In genomic region chr3:50246517-50246954, GRCh38 we compare ENCODE assay signal across 8 cellular contexts. TPM values are rescaled to one million over a fixed set of nuclear protein-coding genes. Genes with fewer than 3 reads are reported as not detected.
DNase-seq lines count a peak whose midpoint lies in the region; ATAC-seq and TF ChIP-seq lines count a peak whose summit lies in the region.

No MANE protein-coding gene starts in this region.

- peak overlapping the region; percentile 72 for H3K27ac ChIP-seq in IMR-90 (ENCODE audit: insufficient read depth, low read length)
- H3K27ac ChIP-seq in cingulate gyrus (ENCODE audit: low read depth, low read length) = peak overlapping the region; percentile 82

- H3K36me3 ChIP-seq in IMR-90 (ENCODE audit: control insufficient read depth, insufficient read depth, low read length) = peaks cover 22% of the 10 kb centered on the region

- peak overlapping the region; percentile 13 for H3K9ac ChIP-seq in IMR-90 (ENCODE audit: low read depth, low read length)

- H3K79me1 ChIP-seq in IMR-90 (ENCODE audit: low read depth in 1 of 2, low read length in 2 of 2) = peaks cover 9 to 89% of the 10 kb centered on the region in 2 experiments

- peak overlapping the region; percentile 81 for H2BK5ac ChIP-seq in IMR-90 (ENCODE audit: low read depth, low read length, poor library complexity, severe bottlenecking)

- POLR2A ChIA-PET in IMR-90 (lab: Charles Lee; ENCODE audit: unreplicated experiment) = interaction anchor here (0.6 to 1.0 kb wide), 2 partner anchors 11 to 65 kb away, joined by 3 to 6 read pairs; partner anchors contain the start of gene GNAI2

- peak overlapping the region; percentile 89 for H3K4ac ChIP-seq in IMR-90 (ENCODE audit: low read depth, low read length)

- no peak for TF ChIP-seq POLR2A in IMR-90 (IDR thresholded peaks at IDR 0.05; ENCODE audit: low read depth, low read length)

- peak overlapping the region; percentile 1; the same call in 1 of the 2 replicates for H3K56ac ChIP-seq in IMR-90 (ENCODE audit: extremely low read depth, insufficient read depth, low read length)

- H3K4me1 ChIP-seq in IMR-90 (ENCODE audit: control insufficient read depth, insufficient read depth, low read length) = peaks cover 66% of the 10 kb centered on the region
- peaks cover 98% of the 10 kb centered on the region for H3K4me1 ChIP-seq in mononuclear cell (ENCODE audit: insufficient read depth, low read length)

- in situ Hi-C loops in IMR-90 (cut with MboI; ENCODE audit: low sequenced_read_pairs) = no loop called here

- 50% methylated on average over 2 of the region's 10 CpGs; no CpG with 5 or more reads in 1 of the 2 experiments for WGBS in IMR-90 (ENCODE audit: extremely low coverage in 2 of 2, insufficient read length in 1 of 2), 2 experiments

- H3K4me2 ChIP-seq in IMR-90 (ENCODE audit: low read depth, low read length) = peak overlapping the region; percentile 53

- H3K4me3 ChIP-seq in IMR-90 (ENCODE audit: insufficient read depth, low read depth, low read length) (no peak overlapping the region), mononuclear cell (ENCODE audit: low read length) (peak overlapping the region; percentile 23)

- TF ChIP-seq RAD21 in IMR-90 (IDR thresholded peaks at IDR 0.05; ENCODE audit: low read length) = no peak

- H2AK9ac ChIP-seq in IMR-90 (replicated peaks; ENCODE audit: low read depth, low read length, poor library complexity) = peak overlapping the region; percentile 98

- ATAC-seq in GM19468 (IDR thresholded peaks at IDR 0.05; ENCODE audit: extremely low read depth, unreplicated experiment) = peak; percentile 18
- ATAC-seq in IMR-90 (ENCODE audit: low read depth) = peak; percentile 55

- peak overlapping the region; percentile 13; the same call in 1 of the 2 replicates for H2BK120ac ChIP-seq in IMR-90 (ENCODE audit: low read depth, low read length)

- DNase-seq in AG08395 (ENCODE audit: low spot score) = peak; percentile 80
- peak; percentile 92 for DNase-seq in IMR-90
- DNase-seq in activated CD4-positive, CD25-positive, alpha-beta regulatory T cell treated with anti-CD3 and anti-CD28 coated beads, Interleukin-2, amount 50 U/mL, for 72 hours = peak; percentile 74
- DNase-seq in stimulated activated CD8-positive, alpha-beta memory T cell treated with anti-CD3 and anti-CD28 coated beads, Interleukin-7, amount 100 ng/mL, for 24 hours (ENCODE audit: low read depth) = peak; percentile 67
- no peak for DNase-seq in NCI-H2171 (lab: John Stamatoyannopoulos, UW)

- H4K20me1 ChIP-seq in IMR-90 (ENCODE audit: insufficient read depth, low read length) = peaks cover 86% of the 10 kb centered on the region

- peak overlapping the region; percentile 56 for H4K5ac ChIP-seq in IMR-90 (ENCODE audit: low read depth, low read length)

- peak overlapping the region; percentile 57; the same call in 1 of the 2 replicates for H3K23ac ChIP-seq in IMR-90 (ENCODE audit: low read depth, low read length)

- peak overlapping the region; percentile 97 for H2AK5ac ChIP-seq in IMR-90 (ENCODE audit: low read depth, low read length)

- H3K9me3 ChIP-seq in IMR-90 (ENCODE audit: control insufficient read depth, insufficient read depth, low read length) (no peaks in the 10 kb centered on the region), mononuclear cell (ENCODE audit: low read depth, low read length) (no peaks in the 10 kb centered on the region)

- H2BK15ac ChIP-seq in IMR-90 (ENCODE audit: low read depth, low read length) = peak overlapping the region; percentile 14; the same call in 1 of the 3 replicates

- H3K18ac ChIP-seq in IMR-90 (ENCODE audit: low read depth, low read length) = no peak overlapping the region

- intact Hi-C loops in IMR-90 (cut with micrococcal nuclease) = loop anchor here (1.0 kb wide), 1 partner anchor 19 kb away; no protein-coding TSS in a partner anchor

- dilution Hi-C loops in IMR-90 (cut with HindIII; ENCODE audit: low sequenced_read_pairs, unreplicated experiment) = no loop called here

- H3K14ac ChIP-seq in IMR-90 (replicated peaks; ENCODE audit: low read depth, low read length) = peak overlapping the region; percentile 74

- H3K27me3 ChIP-seq in IMR-90 (ENCODE audit: control insufficient read depth, insufficient read depth, low read length) = no peaks in the 10 kb centered on the region
- H3K27me3 ChIP-seq in mononuclear cell (ENCODE audit: insufficient read depth, low read length) = no peaks in the 10 kb centered on the region

- peaks cover 15% of the 10 kb centered on the region for H3K9me1 ChIP-seq in IMR-90 (ENCODE audit: insufficient read depth, low read length)

- BruUV-seq in IMR-90 (replicated peaks; lab: Mats Ljungman, UMichigan) = no TSS peak

- peak overlapping the region; percentile 86 for H2AFZ ChIP-seq in IMR-90 (replicated peaks; ENCODE audit: low read length, poor library complexity)

- peak overlapping the region; percentile 76 for H4K91ac ChIP-seq in IMR-90 (ENCODE audit: insufficient read depth, low read depth, low read length)

- no peak for TF ChIP-seq CTCF in IMR-90 (conservative IDR thresholded peaks at IDR 0.05; ENCODE audit: low read depth, low read length)

- H4K8ac ChIP-seq in IMR-90 (ENCODE audit: low read depth in 2 of 2, low read length in 2 of 2) = peak overlapping the region; percentile 70 to 98

- CTCF ChIA-PET in IMR-90 (lab: Yijun Ruan, JAX) = interaction anchor here (0.6 to 1.1 kb wide), 10 partner anchors 9 to 135 kb away, joined by 3 to 8 read pairs (median 5); partner anchors contain the start of genes GNAI2 and SEMA3B

- no peak overlapping the region for H2BK20ac ChIP-seq in IMR-90 (ENCODE audit: low read depth, low read length)

TF ChIP-seq in IMR-90, 13 proteins besides CTCF, POLR2A, EP300 and RAD21:
- TF ChIP-seq ELK1 (IDR thresholded peaks at IDR 0.05; ENCODE audit: borderline replicate concordance, low read depth, low read length) = no peak
- TF ChIP-seq NFE2L2 (IDR thresholded peaks at IDR 0.05; ENCODE audit: low read depth, low read length) = no peak
- TF ChIP-seq MAFK (IDR thresholded peaks at IDR 0.05; ENCODE audit: low read depth, low read length) = peak; percentile 59
- TF ChIP-seq MAZ (IDR thresholded peaks at IDR 0.05; ENCODE audit: borderline replicate concordance, low read depth, low read length) = no peak
- no peak for TF ChIP-seq RCOR1 (IDR thresholded peaks at IDR 0.05; ENCODE audit: insufficient replicate concordance, low read length)
- peak; percentile 65 for TF ChIP-seq MXI1 (IDR thresholded peaks at IDR 0.05; ENCODE audit: borderline replicate concordance, low read depth, low read length)
- TF ChIP-seq RFX5 (IDR thresholded peaks at IDR 0.05; ENCODE audit: low read depth, low read length) = no peak
- TF ChIP-seq USF2 (IDR thresholded peaks at IDR 0.05; ENCODE audit: low read depth, low read length) = peak; percentile 63

RNA-seq across cellular contexts. Expression of gene GNAI2, which starts 10.5 kb away (rescaled TPM):
- total RNA-seq in IMR-90 (2012; rRNA removed) (816 and 867 TPM in 2 replicates), mononuclear cell (243 TPM)
- 1,079 and 1,150 TPM in 2 replicates for polyA plus RNA-seq in IMR-90 (2012; rRNA removed)
- polyA plus RNA-seq in IMR-90 (2012; cell fraction: cytosol; rRNA removed) = 411 and 787 TPM in 2 replicates
- polyA plus RNA-seq in IMR-90 (2012; cell fraction: nucleus; rRNA removed; ENCODE audit: low replicate concordance) = 281 and 349 TPM in 2 replicates

RNA-seq across cellular contexts. Expression of gene SEMA3B, which starts 22.4 kb away (rescaled TPM):
- total RNA-seq in IMR-90 (2012; rRNA removed) (3.9 and 4.3 TPM in 2 replicates), mononuclear cell (0.42 TPM)
- 29.3 and 34.3 TPM in 2 replicates for polyA plus RNA-seq in IMR-90 (2012; rRNA removed)
- polyA plus RNA-seq in IMR-90 (2012; cell fraction: cytosol; rRNA removed) = 22.0 and 34.4 TPM in 2 replicates
- 153 and 393 TPM in 2 replicates for polyA plus RNA-seq in IMR-90 (2012; cell fraction: nucleus; rRNA removed; ENCODE audit: low replicate concordance)

RNA-seq across cellular contexts. Expression of gene LSMEM2, which starts 32.4 kb away (rescaled TPM):
- under 0.01 TPM in 2 replicates for total RNA-seq in IMR-90 (2012; rRNA removed)
- polyA plus RNA-seq in IMR-90 (2012; rRNA removed) = not detected in 2 replicates
- not detected in 2 replicates for polyA plus RNA-seq in IMR-90 (2012; cell fraction: cytosol; rRNA removed)
- 0.37 and 0.52 TPM in 2 replicates for polyA plus RNA-seq in IMR-90 (2012; cell fraction: nucleus; rRNA removed; ENCODE audit: low replicate concordance)
- not detected for total RNA-seq in mononuclear cell

RNA-seq across cellular contexts. Expression of gene SLC38A3, which starts 41.5 kb away (rescaled TPM):
- total RNA-seq in IMR-90 (2012; rRNA removed) (0.36 TPM in 1 of 2 replicates, not detected in the other), mononuclear cell (not detected)
- 0.12 and 0.36 TPM in 2 replicates for polyA plus RNA-seq in IMR-90 (2012; rRNA removed)
- polyA plus RNA-seq in IMR-90 (2012; cell fraction: cytosol; rRNA removed) = 0.04 and 0.15 TPM in 2 replicates
- polyA plus RNA-seq in IMR-90 (2012; cell fraction: nucleus; rRNA removed; ENCODE audit: low replicate concordance) = 0.37 and 0.78 TPM in 2 replicates

RNA-seq across cellular contexts. Expression of gene IFRD2, which starts 45.7 kb away (rescaled TPM):
- total RNA-seq in IMR-90 (2012; rRNA removed) (48.6 and 52.7 TPM in 2 replicates), mononuclear cell (19.0 TPM)
- polyA plus RNA-seq in IMR-90 (2012; rRNA removed) = 79.1 and 85.2 TPM in 2 replicates
- 68.9 and 69.3 TPM in 2 replicates for polyA plus RNA-seq in IMR-90 (2012; cell fraction: cytosol; rRNA removed)
- polyA plus RNA-seq in IMR-90 (2012; cell fraction: nucleus; rRNA removed; ENCODE audit: low replicate concordance) = 164 and 342 TPM in 2 replicates
